In the genomic region with DNA sequence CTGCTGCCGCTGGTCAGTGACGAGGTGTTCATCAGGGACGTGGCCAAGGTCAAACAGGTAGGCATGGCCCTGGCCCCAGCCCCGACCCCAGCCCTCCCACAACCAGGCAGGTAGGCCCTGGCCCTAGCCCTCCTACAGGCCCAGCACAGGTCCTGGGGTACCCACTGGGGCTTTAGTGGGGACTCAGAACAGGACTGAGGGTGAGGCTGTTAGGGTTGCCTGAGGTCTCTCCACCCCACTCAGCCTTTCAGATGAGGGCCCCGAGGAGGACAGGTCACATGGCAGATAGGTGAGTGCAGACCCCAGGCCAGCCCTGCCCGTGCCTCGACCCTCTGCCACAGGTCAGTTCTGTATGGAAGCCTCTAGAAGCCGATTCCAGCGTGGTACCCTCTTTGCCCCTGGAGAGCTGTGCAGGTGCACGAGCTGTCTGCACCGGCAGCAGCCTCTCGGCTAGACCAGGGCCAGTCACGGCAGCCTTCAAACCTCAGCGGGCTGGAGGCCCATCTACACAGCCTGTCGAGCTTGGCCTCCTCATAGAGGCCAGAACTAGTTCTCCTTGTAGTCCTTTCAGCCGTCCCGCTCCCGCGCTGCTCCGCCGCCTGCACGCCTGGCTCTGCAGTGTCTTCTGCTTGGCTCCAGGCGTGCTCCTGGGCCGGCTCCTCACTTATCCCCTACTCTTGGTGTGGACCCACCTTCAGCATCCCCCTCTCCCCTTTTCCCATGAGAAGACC, we compare ENCODE assay signal across 14 cellular contexts. TPM values are rescaled to one million over a fixed set of nuclear protein-coding genes. Genes with fewer than 3 reads are reported as not detected.
A peak's percentile ranks its signal among the peaks of the same experiment; 100 is the strongest.
DNase-seq lines count a peak whose midpoint lies in the region; ATAC-seq and TF ChIP-seq lines count a peak whose summit lies in the region.
"Had no signal": no experiment of that assay in that cellular context is flagged by ENCODE, and none has a peak within 500 bp of the region (broad histone marks: within the 10 kb centered on the region; RNA-seq: fewer than 3 reads in every experiment).

No MANE protein-coding gene starts in this region.

- H3K4me3 ChIP-seq in ascending aorta (no peak overlapping the region), left lung (no peak overlapping the region), stomach (no peak overlapping the region)
- H3K4me3 ChIP-seq: PC-9, psoas muscle, vagina had no signal

- H3K9me3 ChIP-seq in ascending aorta (no peaks in the 10 kb centered on the region), left lung (no peaks in the 10 kb centered on the region), stomach (no peaks in the 10 kb centered on the region)
- H3K9me3 ChIP-seq: psoas muscle, vagina had no signal

- 91 to 95% (median 93%) methylated on average over 15 to 24 of the region's 24 CpGs for WGBS in stomach, 5 donors

- H3K36me3 ChIP-seq in ascending aorta, result peaks cover 98 to 100% of the 10 kb centered on the region in 2 donors
- H3K36me3 ChIP-seq in left lung, result peaks cover 0 to 100% of the 10 kb centered on the region in 2 donors
- peaks cover 83 to 100% (median 100%) of the 10 kb centered on the region in 4 donors for H3K36me3 ChIP-seq in stomach

- H3K4me1 ChIP-seq in ascending aorta (no peaks in the 10 kb centered on the region), left lung (no peaks in the 10 kb centered on the region), stomach (peaks cover 0 to 10% (median 3%) of the 10 kb centered on the region in 4 donors)
- H3K4me1 ChIP-seq: vagina had no signal

- peak; percentile 11 for DNase-seq in activated CD8-positive, alpha-beta memory T cell treated with anti-CD3 and anti-CD28 coated beads, Interleukin-2, amount 50 U/mL, for 4 hours
- DNase-seq in activated CD8-positive, alpha-beta memory T cell treated with anti-CD3 and anti-CD28 coated beads, Interleukin-2, amount 50 U/mL, for 48 hours, result no peak
- peak; percentile 3 to 51 for DNase-seq in ascending aorta (ENCODE audit: low spot score in 2 of 2)
- DNase-seq in left lung, result peak; percentile 26 to 64
- peak; percentile 24 for DNase-seq in stomach
- no peak for DNase-seq in NCI-H82 (lab: John Stamatoyannopoulos, UW)
- DNase-seq in SKM-1 treated with dmso at 0.1 percent for 144 hours (lab: John Stamatoyannopoulos, UW; ENCODE audit: unreplicated experiment), result no peak
- DNase-seq: brain microvascular endothelial cell, NCI-H187, NCI-H526, PC-9 had no signal

- H3K27ac ChIP-seq in ascending aorta, result no peak overlapping the region
- H3K27ac ChIP-seq in left lung, result no peak overlapping the region
- no peak overlapping the region for H3K27ac ChIP-seq in stomach
- H3K27ac ChIP-seq: brain microvascular endothelial cell, PC-9, psoas muscle, vagina had no signal

- no peak for TF ChIP-seq EP300 in stomach (IDR thresholded peaks at IDR 0.05)

- ATAC-seq in left lung (no peak), HG02623 (IDR thresholded peaks at IDR 0.05; ENCODE audit: unreplicated experiment) (no peak)
- ATAC-seq: psoas muscle had no signal

- TF ChIP-seq CTCF in ascending aorta (IDR thresholded peaks at IDR 0.05) (no peak), left lung (IDR thresholded peaks at IDR 0.05) (no peak), stomach (IDR thresholded peaks at IDR 0.05) (no peak)

- TF ChIP-seq POLR2A in stomach (IDR thresholded peaks at IDR 0.05), result no peak

- intact Hi-C loops in ascending aorta (cut with DNase I) (no loop called here), left lung (cut with DNase I) (no loop called here), stomach (cut with DNase I; ENCODE audit: low total_unique reads) (no loop called here)

- no peaks in the 10 kb centered on the region for H3K27me3 ChIP-seq in ascending aorta
- no peaks in the 10 kb centered on the region for H3K27me3 ChIP-seq in left lung
- no peaks in the 10 kb centered on the region for H3K27me3 ChIP-seq in stomach
- H3K27me3 ChIP-seq: brain microvascular endothelial cell, vagina had no signal

RNA-seq across cellular contexts. Expression of gene PYGB, which starts 35.5 kb away (rescaled TPM):
- total RNA-seq in ascending aorta, result 125 TPM
- 10 to 100 TPM; 78.2 to 81.3 TPM for total RNA-seq in left lung
- total RNA-seq in stomach, result 100 to 1,000 TPM in 2 of 5 donors, 10 to 100 TPM in 3; 34.4 to 116 (median 78.8) TPM
- 10 to 100 TPM; 23.1 to 34.0 (median 28.8) TPM for polyA plus RNA-seq in stomach

Comparison
In these comparisons a context has a peak if more than half of its experiments do, and no peak if none do; other contexts are left out.
1. DNase-seq: peak in activated CD8-positive, alpha-beta memory T cell treated with anti-CD3 and anti-CD28 coated beads, Interleukin-2, amount 50 U/mL, for 4 hours (single experiment), ascending aorta (2 of 2), left lung (2 of 2) and stomach (single experiment); none in activated CD8-positive, alpha-beta memory T cell treated with anti-CD3 and anti-CD28 coated beads, Interleukin-2, amount 50 U/mL, for 48 hours (single experiment), NCI-H82 (single experiment) and SKM-1 treated with dmso at 0.1 percent for 144 hours (single experiment).